ENCODE assay signal across 8 cellular contexts in genomic region chr7:105389090-105389650, GRCh38. TPM values are rescaled to one million over a fixed set of nuclear protein-coding genes. Genes with fewer than 3 reads are reported as not detected.
A peak's percentile ranks its signal among the peaks of the same experiment; 100 is the strongest.
DNase-seq lines count a peak whose midpoint lies in the region; ATAC-seq, FAIRE-seq and TF ChIP-seq lines count a peak whose summit lies in the region.

No MANE protein-coding gene starts in this region.

- ATAC-seq in HG03457 (IDR thresholded peaks at IDR 0.05; ENCODE audit: unreplicated experiment): peak; percentile 8
- peak; percentile 53 to 63 for ATAC-seq in activated naive CD4-positive, alpha-beta T cell treated with anti-CD3 and anti-CD28 coated beads, Interleukin-2, amount 50 U/mL, for 72 hours
- no peak for ATAC-seq in HG03139 (IDR thresholded peaks at IDR 0.05; ENCODE audit: unreplicated experiment)

- H3K36me3 Mint-ChIP-seq in activated naive CD4-positive, alpha-beta T cell treated with anti-CD3 and anti-CD28 coated beads, Interleukin-2, amount 50 U/mL, for 72 hours: peaks cover 0 to 6% of the 10 kb centered on the region in 2 donors

- H3K79me2 ChIP-seq in parathyroid adenoma: peaks cover 22% of the 10 kb centered on the region

- peak overlapping the region; percentile 57 for H3K4me3 ChIP-seq in BE2C (ENCODE audit: low read depth, low read length)
- H3K4me3 ChIP-seq in NT2/D1 (ENCODE audit: insufficient read length, low read depth): peak overlapping the region; percentile 41
- H3K4me3 ChIP-seq in cardiac muscle cell: peak overlapping the region; percentile 95
- H3K4me3 ChIP-seq in parathyroid adenoma (ENCODE audit: low read depth, low read length): peak overlapping the region; percentile 42

- H3K27me3 ChIP-seq in BE2C (no peaks in the 10 kb centered on the region), NT2/D1 (ENCODE audit: insufficient read depth, insufficient read length) (peaks cover 6% of the 10 kb centered on the region), cardiac muscle cell (no peaks in the 10 kb centered on the region), parathyroid adenoma (ENCODE audit: control insufficient read depth, insufficient read depth, low read length) (no peaks in the 10 kb centered on the region)

- H3K4me1 ChIP-seq in BE2C (no peaks in the 10 kb centered on the region), NT2/D1 (ENCODE audit: insufficient read depth, insufficient read length) (no peaks in the 10 kb centered on the region), cardiac muscle cell (ENCODE audit: low read depth) (peaks cover 3% of the 10 kb centered on the region), parathyroid adenoma (no peaks in the 10 kb centered on the region)

- peak overlapping the region; percentile 84 to 96 for H3K27ac Mint-ChIP-seq in activated naive CD4-positive, alpha-beta T cell treated with anti-CD3 and anti-CD28 coated beads, Interleukin-2, amount 50 U/mL, for 72 hours

- DNase-seq in BE2C (peak; percentile 70), GM19239 (ENCODE audit: insufficient read length, low spot score) (peak; percentile 52), NT2/D1 (ENCODE audit: low read depth, low spot score) (no peak), cardiac muscle cell (ENCODE audit: low read depth in 1 of 2, low spot score in 1 of 2) (peak; percentile 67 to 77)
- DNase-seq in activated naive CD4-positive, alpha-beta T cell treated with anti-CD3 and anti-CD28 coated beads, Interleukin-2, amount 50 U/mL, for 72 hours (ENCODE audit: low spot score in 2 of 2): peak in 1 of 2 donors; percentile 39

- no peaks in the 10 kb centered on the region for H3K9me3 ChIP-seq in BE2C
- no peaks in the 10 kb centered on the region for H3K9me3 ChIP-seq in NT2/D1 (ENCODE audit: insufficient read depth, low read length)
- no peaks in the 10 kb centered on the region for H3K9me3 ChIP-seq in cardiac muscle cell (ENCODE audit: low read depth)
- H3K9me3 ChIP-seq in parathyroid adenoma (ENCODE audit: control insufficient read depth, low read length): no peaks in the 10 kb centered on the region

- FAIRE-seq in GM19239 (lab: Jason Lieb, UNC): no peak

- H3K27ac ChIP-seq in cardiac muscle cell (no peak overlapping the region), parathyroid adenoma (peak overlapping the region; percentile 48)

- H3K36me3 ChIP-seq in BE2C: no peaks in the 10 kb centered on the region; the same call in 1 of the 2 replicates
- H3K36me3 ChIP-seq in NT2/D1 (ENCODE audit: insufficient read depth, insufficient read length, low read length): peaks cover 6% of the 10 kb centered on the region
- H3K36me3 ChIP-seq in cardiac muscle cell: no peaks in the 10 kb centered on the region
- H3K36me3 ChIP-seq in parathyroid adenoma (ENCODE audit: control insufficient read depth, insufficient read depth, low read length): no peaks in the 10 kb centered on the region

- peak overlapping the region; percentile 58 for H3K4me2 ChIP-seq in parathyroid adenoma (ENCODE audit: low read length)

- peak overlapping the region; percentile 88 for H2AFZ ChIP-seq in parathyroid adenoma

- no peak for TF ChIP-seq CTCF in BE2C (IDR thresholded peaks at IDR 0.05; ENCODE audit: low read depth, low read length)
- no peak for TF ChIP-seq CTCF in cardiac muscle cell (IDR thresholded peaks at IDR 0.05; ENCODE audit: low read depth, low read length)
- TF ChIP-seq CTCF in parathyroid adenoma (IDR thresholded peaks at IDR 0.05): no peak

- H3K9me3 Mint-ChIP-seq in activated naive CD4-positive, alpha-beta T cell treated with anti-CD3 and anti-CD28 coated beads, Interleukin-2, amount 50 U/mL, for 72 hours: no peaks in the 10 kb centered on the region

- no peak overlapping the region for H3K9ac ChIP-seq in NT2/D1 (ENCODE audit: insufficient read length, low read depth)
- no peak overlapping the region for H3K9ac ChIP-seq in parathyroid adenoma

RNA-seq across cellular contexts. Expression of gene SRPK2, which starts 0.4 kb away (rescaled TPM):
- polyA plus RNA-seq in BE2C (2012; ENCODE audit: insufficient read depth, insufficient read length, low read depth): 28.6 TPM
- 10 to 100 TPM; 39.7 to 44.6 TPM for total RNA-seq in activated naive CD4-positive, alpha-beta T cell treated with anti-CD3 and anti-CD28 coated beads, Interleukin-2, amount 50 U/mL, for 72 hours
- total RNA-seq in cardiac muscle cell: 25.0 and 35.4 TPM in 2 replicates
- 37.1 and 56.1 TPM in 2 replicates for polyA plus RNA-seq in cardiac muscle cell

Comparison
In these comparisons a context has a peak if more than half of its experiments do, and no peak if none do; other contexts are left out.
1. H3K4me3 ChIP-seq: peak in every context shown above with its lines; median percentile 95 in cardiac muscle cell; 57 in BE2C; 42 in parathyroid adenoma; 41 in NT2/D1.